In the genomic region with DNA sequence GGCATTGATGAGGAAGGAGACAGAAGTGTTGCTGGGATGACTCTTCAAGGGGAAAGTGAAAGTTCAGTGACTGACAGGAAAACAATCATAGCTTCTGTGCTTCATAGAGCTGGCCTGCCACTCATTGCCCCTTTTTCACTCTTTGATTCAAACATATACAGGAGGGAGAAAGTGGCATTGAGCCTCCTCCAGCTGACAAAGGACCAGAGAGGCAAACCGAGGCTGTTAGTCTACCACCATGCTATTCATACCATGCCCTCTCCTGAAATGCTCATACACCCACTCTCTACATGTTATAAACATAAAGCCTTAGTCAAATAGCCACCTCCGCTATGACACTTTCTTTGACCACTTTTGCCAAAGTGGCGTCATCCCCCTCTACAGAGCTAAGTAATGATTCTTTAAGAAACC, we compare ENCODE assay signal across 13 cellular contexts.
DNase-seq lines count a peak whose midpoint lies in the region; ATAC-seq and TF ChIP-seq lines count a peak whose summit lies in the region.
"Had no signal": no experiment of that assay in that cellular context is flagged by ENCODE, and none has a peak within 500 bp of the region (broad histone marks: within the 10 kb centered on the region; RNA-seq: fewer than 3 reads in every experiment).

No MANE protein-coding gene starts in this region.

- WGBS in spleen, 5 donors: 78 to 86% (median 83%) methylated on average over 3 of the region's 3 CpGs

- H3K27ac Mint-ChIP-seq in activated T-helper 1 cell treated with anti-CD3 and anti-CD28 coated beads, Interleukin-12 subunit alpha, Interleukin-12 subunit beta, Interleukin-2, Interleukin-4 antibody, amounts not matched to agents 30 ng/mL and 10 ng/mL and 1 ng/mL, durations not matched to agents 14 hours and 24 hours and 36 hours: no peak overlapping the region

- H3K9me3 ChIP-seq in BLaER1 (no peaks in the 10 kb centered on the region), spleen (no peaks in the 10 kb centered on the region)

- H3K9me3 Mint-ChIP-seq in activated T-helper 1 cell treated with anti-CD3 and anti-CD28 coated beads, Interleukin-12 subunit alpha, Interleukin-12 subunit beta, Interleukin-2, Interleukin-4 antibody, amounts not matched to agents 30 ng/mL and 10 ng/mL and 1 ng/mL, durations not matched to agents 14 hours and 24 hours and 36 hours: no peaks in the 10 kb centered on the region

- ATAC-seq in GM19043 (IDR thresholded peaks at IDR 0.05; ENCODE audit: low read depth, unreplicated experiment) (peak; percentile 75), HG02610 (IDR thresholded peaks at IDR 0.05; ENCODE audit: unreplicated experiment) (peak; percentile 88), HG03439 (IDR thresholded peaks at IDR 0.05; ENCODE audit: unreplicated experiment) (peak; percentile 94)

- H3K4me1 Mint-ChIP-seq in activated T-helper 1 cell treated with anti-CD3 and anti-CD28 coated beads, Interleukin-12 subunit alpha, Interleukin-12 subunit beta, Interleukin-2, Interleukin-4 antibody, amounts not matched to agents 30 ng/mL and 10 ng/mL and 1 ng/mL, durations not matched to agents 14 hours and 24 hours and 36 hours (ENCODE audit: low read depth): no peaks in the 10 kb centered on the region

- no peaks in the 10 kb centered on the region for H3K27me3 Mint-ChIP-seq in activated T-helper 1 cell treated with anti-CD3 and anti-CD28 coated beads, Interleukin-12 subunit alpha, Interleukin-12 subunit beta, Interleukin-2, Interleukin-4 antibody, amounts not matched to agents 30 ng/mL and 10 ng/mL and 1 ng/mL, durations not matched to agents 14 hours and 24 hours and 36 hours (ENCODE audit: insufficient read depth)

- no peak for DNase-seq in occipital lobe (lab: John Stamatoyannopoulos, UW)
- DNase-seq in activated T-helper 1 cell treated with anti-CD3 and anti-CD28 coated beads, Interleukin-12 subunit alpha, Interleukin-12 subunit beta, Interleukin-2, Interleukin-4 antibody, amounts not matched to agents 30 ng/mL and 10 ng/mL and 1 ng/mL, durations not matched to agents 14 hours and 24 hours and 36 hours (ENCODE audit: low spot score): no peak
- no peak for DNase-seq in spleen
- DNase-seq in activated T-cell treated with anti-CD3 and anti-CD28 coated beads, Interleukin-2, amount 50 U/mL, for 1 hour: no peak
- DNase-seq: activated CD4-positive, alpha-beta T cell treated with anti-CD3 and anti-CD28 coated beads, Interleukin-2, amount 50 U/mL, for 1 hour; aorta; GDM1; nucleus accumbens; SHP77 treated with DMSO at 0.1 percent for 48 hours had no signal

- peaks cover 9% of the 10 kb centered on the region; the same call in 1 of the 2 replicates for H3K4me1 ChIP-seq in BLaER1
- peaks cover 0 to 6% (median 0%) of the 10 kb centered on the region in 6 donors for H3K4me1 ChIP-seq in spleen

- no peaks in the 10 kb centered on the region for H3K36me3 Mint-ChIP-seq in activated T-helper 1 cell treated with anti-CD3 and anti-CD28 coated beads, Interleukin-12 subunit alpha, Interleukin-12 subunit beta, Interleukin-2, Interleukin-4 antibody, amounts not matched to agents 30 ng/mL and 10 ng/mL and 1 ng/mL, durations not matched to agents 14 hours and 24 hours and 36 hours (ENCODE audit: low read depth)

- H3K4me3 ChIP-seq in BLaER1 (no peak overlapping the region), spleen (no peak overlapping the region)

- peak overlapping the region; percentile 11; the same call in 1 of the 2 replicates for H3K4me2 ChIP-seq in BLaER1

- no peak for TF ChIP-seq POLR2A in spleen (IDR thresholded peaks at IDR 0.05)

- H3K36me3 ChIP-seq in BLaER1 (no peaks in the 10 kb centered on the region), spleen (no peaks in the 10 kb centered on the region)

- H3K27me3 ChIP-seq in BLaER1 (no peaks in the 10 kb centered on the region), spleen (replicated peaks in 1 of 7) (no peaks in the 10 kb centered on the region)

- H3K27ac ChIP-seq in BLaER1 (no peak overlapping the region), spleen (peak overlapping the region in 2 of 8 donors; percentile 20 to 57)

- no peak overlapping the region for H3K4me3 Mint-ChIP-seq in activated T-helper 1 cell treated with anti-CD3 and anti-CD28 coated beads, Interleukin-12 subunit alpha, Interleukin-12 subunit beta, Interleukin-2, Interleukin-4 antibody, amounts not matched to agents 30 ng/mL and 10 ng/mL and 1 ng/mL, durations not matched to agents 14 hours and 24 hours and 36 hours

- intact Hi-C loops in activated T-helper 1 cell treated with anti-CD3 and anti-CD28 coated beads, Interleukin-12 subunit alpha, Interleukin-12 subunit beta, Interleukin-2, Interleukin-4 antibody, amounts not matched to agents 30 ng/mL and 10 ng/mL and 1 ng/mL, durations not matched to agents 14 hours and 24 hours and 36 hours (cut with micrococcal nuclease): no loop called here
- intact Hi-C loops in spleen (cut with DNase I; ENCODE audit: low total_unique reads): no loop called here

- TF ChIP-seq CTCF in spleen (IDR thresholded peaks at IDR 0.05 in 8 of 11, conservative IDR thresholded peaks at IDR 0.05 in 3 of 11): no peak

- H3K9ac ChIP-seq in BLaER1: no peak overlapping the region

- no peaks in the 10 kb centered on the region for H4K20me1 ChIP-seq in BLaER1
